In genomic region chr6:22313796-22314195, GRCh38 we compare ENCODE assay signal across 31 cellular contexts. TPM values are rescaled to one million over a fixed set of nuclear protein-coding genes. Genes with fewer than 3 reads are reported as not detected.
DNase-seq lines count a peak whose midpoint lies in the region; ATAC-seq, FAIRE-seq and TF ChIP-seq lines count a peak whose summit lies in the region.
"Had no signal": no experiment of that assay in that cellular context is flagged by ENCODE, and none has a peak within 500 bp of the region (broad histone marks: within the 10 kb centered on the region; RNA-seq: fewer than 3 reads in every experiment).

No MANE protein-coding gene starts in this region.

- no peak for TF ChIP-seq CTCF in 22Rv1 (IDR thresholded peaks at IDR 0.05)
- TF ChIP-seq CTCF in VCaP (conservative IDR thresholded peaks at IDR 0.05) = no peak
- TF ChIP-seq CTCF in HepG2 (CRISPR knock-in tag; IDR thresholded peaks at IDR 0.05) = no peak
- no peak for TF ChIP-seq CTCF in kidney (IDR thresholded peaks at IDR 0.05; ENCODE audit: borderline replicate concordance, extremely low read depth, insufficient read depth)

- TF ChIP-seq EP300 in HepG2 (IDR thresholded peaks at IDR 0.05; ENCODE audit: low read depth in 2 of 2, low read length in 2 of 2) = no peak
- TF ChIP-seq EP300 in HepG2 (CRISPR knock-in tag; IDR thresholded peaks at IDR 0.05; ENCODE audit: borderline replicate concordance) = no peak

- peak; percentile 12 for DNase-seq in GF-D8 (lab: John Stamatoyannopoulos, UW)
- peak; percentile 11 for DNase-seq in NCI-H524 treated with DMSO at 0.1 percent for 48 hours (lab: John Stamatoyannopoulos, UW)
- no peak for DNase-seq in superior temporal gyrus (ENCODE audit: extremely low spot score)
- no peak for DNase-seq in HepG2 (ENCODE audit: low spot score)
- no peak for DNase-seq in cortex of kidney (lab: John Stamatoyannopoulos, UW)
- no peak for DNase-seq in kidney
- DNase-seq: activated CD4-positive, alpha-beta T cell treated with anti-CD3 and anti-CD28 coated beads, Interleukin-2, amount 10 ng/mL, durations not matched to agents 24 days and 14 days; activated T-cell treated with anti-CD3 and anti-CD28 coated beads, Interleukin-2, amount 50 U/mL, for 4 hours; COR-L47; dermis blood vessel endothelial cell; GOT3; hippocampal formation; IMR-90; left ventricle myocardium inferior; NCI-H1105 treated with DMSO at 0.1 percent for 48 hours; NCI-H2029; right lobe of liver; stimulated activated CD4-positive, alpha-beta T cell treated with anti-CD3 and anti-CD28 coated beads, Interleukin-12 subunit alpha, Interleukin-12 subunit beta, amount 100 ng/mL, for 4 hours; stimulated activated CD4-positive, alpha-beta T cell treated with anti-CD3 and anti-CD28 coated beads, Interleukin-4, amount 100 ng/mL, for 4 hours; stimulated activated naive B cell treated with anti-CD40 and anti-IgM and Interleukin-4, amounts not matched to agents 10 μg/mL and 1 μg/mL and 100 μg/mL, for 72 hours; T-helper 2 cell had no signal

- no peak overlapping the region for H2AFZ ChIP-seq in HepG2 (ENCODE audit: low read length)

- in situ Hi-C loops in HepG2 (cut with HindIII; ENCODE audit: extremely low pct_ligation_motif_present, low pct_unique_long_range_greater_than_20kb) = no loop called here

- intact Hi-C loops in HepG2 (cut with micrococcal nuclease; ENCODE audit: unreplicated experiment) (no loop called here), kidney (cut with DNase I) (no loop called here)

- no peak overlapping the region for H3K4me2 ChIP-seq in HepG2 (ENCODE audit: low read depth, low read length)

- H4K20me1 ChIP-seq in HepG2 (ENCODE audit: insufficient read depth, low read length) = no peaks in the 10 kb centered on the region

- H3K27me3 ChIP-seq in HepG2 (ENCODE audit: control insufficient read depth in 1 of 2, insufficient read depth in 2 of 2, low read length in 2 of 2) = no peaks in the 10 kb centered on the region
- H3K27me3 ChIP-seq: gastroesophageal sphincter, right lobe of liver, suprapubic skin had no signal

- H3K4me3 ChIP-seq in HepG2 (replicated peaks in 1 of 3; ENCODE audit: insufficient read depth in 1 of 3, low read depth in 2 of 3, low read length in 3 of 3) = no peak overlapping the region
- H3K4me3 ChIP-seq in kidney (ENCODE audit: low read length in 2 of 2) = no peak overlapping the region
- H3K4me3 ChIP-seq: gastroesophageal sphincter, left ventricle myocardium inferior, right lobe of liver, suprapubic skin had no signal

- POLR2A ChIA-PET in HepG2 (lab: Yijun Ruan, JAX) = no interaction called here

- H3K27ac ChIP-seq in 22Rv1 (peak overlapping the region; percentile 99), VCaP (peak overlapping the region; percentile 17; the same call in 1 of the 2 replicates), HepG2 (ENCODE audit: extremely low read length, insufficient read depth, low read length) (no peak overlapping the region), kidney (ENCODE audit: low read depth in 2 of 2, low read length in 2 of 2) (no peak overlapping the region)
- H3K27ac ChIP-seq: gastroesophageal sphincter, left ventricle myocardium inferior, right lobe of liver, suprapubic skin had no signal

- FAIRE-seq in HepG2 (lab: Jason Lieb, UNC) = no peak
- no peak for FAIRE-seq in kidney (lab: Jason Lieb, UNC)
- FAIRE-seq: A204.1, endometrium, GM12892 had no signal

- no peaks in the 10 kb centered on the region for H3K79me2 ChIP-seq in HepG2 (ENCODE audit: insufficient read depth, low read length)

- H3K4me1 ChIP-seq in HepG2 (ENCODE audit: insufficient read depth, low read length) = no peaks in the 10 kb centered on the region
- H3K4me1 ChIP-seq in kidney (ENCODE audit: control insufficient read depth in 1 of 2, insufficient read depth in 1 of 2, low read depth in 1 of 2, low read length in 2 of 2) = no peaks in the 10 kb centered on the region
- H3K4me1 ChIP-seq: gastroesophageal sphincter, left ventricle myocardium inferior, right lobe of liver, suprapubic skin had no signal

- no peak for TF ChIP-seq POLR2A in HepG2 (IDR thresholded peaks at IDR 0.05; ENCODE audit: insufficient read depth in 1 of 2, low read depth in 2 of 2, low read length in 2 of 2)

- no TSS peak for BruUV-seq in HepG2 (replicated peaks; lab: Mats Ljungman, UMichigan)

- ATAC-seq in HepG2 = no peak
- ATAC-seq: activated T-cell treated with anti-CD3 and anti-CD28 coated beads, Interleukin-2, amount 50 U/mL, for 4 hours; gastroesophageal sphincter; right lobe of liver; SK-N-SH treated with all-trans-retinoic acid at 6 μM for 48 hours; stimulated activated naive B cell treated with anti-CD40 and anti-IgM and Interleukin-4, amounts not matched to agents 10 μg/mL and 1 μg/mL and 100 μg/mL, for 72 hours had no signal

- TF ChIP-seq RAD21 in HepG2 (CRISPR knock-in tag; IDR thresholded peaks at IDR 0.05) = no peak

- H3K9ac ChIP-seq in HepG2 (ENCODE audit: insufficient read depth, low read depth, low read length) (no peak overlapping the region), kidney (ENCODE audit: low read length in 2 of 2) (no peak overlapping the region)

- peaks cover 87% of the 10 kb centered on the region for H3K9me3 ChIP-seq in HepG2 (ENCODE audit: low read length)
- peaks cover 0 to 6% of the 10 kb centered on the region in 2 donors for H3K9me3 ChIP-seq in kidney (ENCODE audit: control insufficient read depth in 1 of 2, low read length in 2 of 2)
- H3K9me3 ChIP-seq: right lobe of liver had no signal

- 0% methylated on average over 1 of the region's 2 CpGs for WGBS in HepG2 (ENCODE audit: low lambda C conversion rate)

- H3K36me3 ChIP-seq in HepG2 (replicated peaks in 1 of 2; ENCODE audit: control insufficient read depth in 1 of 2, insufficient read depth in 2 of 2, low read length in 2 of 2) (no peaks in the 10 kb centered on the region), kidney (ENCODE audit: control insufficient read depth in 1 of 2, insufficient read depth in 2 of 2, low read length in 2 of 2) (no peaks in the 10 kb centered on the region)
- H3K36me3 ChIP-seq: gastroesophageal sphincter, right lobe of liver, suprapubic skin had no signal

- CTCF ChIA-PET in HepG2 (lab: Yijun Ruan, JAX; ENCODE audit: low intra/inter-chr PET ratio, low total read pairs) = no interaction called here

TF ChIP-seq in HepG2, 621 proteins besides CTCF, POLR2A, EP300 and RAD21 (continues in another document):
- TF ChIP-seq ZNF496 (CRISPR knock-in tag; IDR thresholded peaks at IDR 0.05; ENCODE audit: insufficient replicate concordance) = no peak
- TF ChIP-seq, protein P1, sequence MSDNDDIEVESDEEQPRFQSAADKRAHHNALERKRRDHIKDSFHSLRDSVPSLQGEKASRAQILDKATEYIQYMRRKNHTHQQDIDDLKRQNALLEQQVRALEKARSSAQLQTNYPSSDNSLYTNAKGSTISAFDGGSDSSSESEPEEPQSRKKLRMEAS (IDR thresholded peaks at IDR 0.05) = no peak
- TF ChIP-seq EZH2 (conservative IDR thresholded peaks at IDR 0.05; ENCODE audit: low read depth, low read length) = no peak
- TF ChIP-seq, protein P2, sequence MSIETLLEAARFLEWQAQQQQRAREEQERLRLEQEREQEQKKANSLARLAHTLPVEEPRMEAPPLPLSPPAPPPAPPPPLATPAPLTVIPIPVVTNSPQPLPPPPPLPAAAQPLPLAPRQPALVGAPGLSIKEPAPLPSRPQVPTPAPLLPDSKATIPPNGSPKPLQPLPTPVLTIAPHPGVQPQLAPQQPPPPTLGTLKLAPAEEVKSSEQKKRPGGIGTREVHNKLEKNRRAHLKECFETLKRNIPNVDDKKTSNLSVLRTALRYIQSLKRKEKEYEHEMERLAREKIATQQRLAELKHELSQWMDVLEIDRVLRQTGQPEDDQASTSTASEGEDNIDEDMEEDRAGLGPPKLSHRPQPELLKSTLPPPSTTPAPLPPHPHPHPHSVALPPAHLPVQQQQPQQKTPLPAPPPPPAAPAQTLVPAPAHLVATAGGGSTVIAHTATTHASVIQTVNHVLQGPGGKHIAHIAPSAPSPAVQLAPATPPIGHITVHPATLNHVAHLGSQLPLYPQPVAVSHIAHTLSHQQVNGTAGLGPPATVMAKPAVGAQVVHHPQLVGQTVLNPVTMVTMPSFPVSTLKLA (IDR thresholded peaks at IDR 0.05) = no peak
- TF ChIP-seq PRMT3 (CRISPR knock-in tag; IDR thresholded peaks at IDR 0.05; ENCODE audit: borderline replicate concordance, low read depth) = no peak
- TF ChIP-seq CEBPB (IDR thresholded peaks at IDR 0.05; ENCODE audit: borderline replicate concordance, low read depth, low read length) = no peak
- no peak for TF ChIP-seq ZNF724P (CRISPR knock-in tag; IDR thresholded peaks at IDR 0.05; ENCODE audit: borderline replicate concordance)
- TF ChIP-seq ZNF235 (CRISPR knock-in tag; IDR thresholded peaks at IDR 0.05; ENCODE audit: borderline replicate concordance) = no peak
- no peak for TF ChIP-seq ZSCAN25 (CRISPR knock-in tag; IDR thresholded peaks at IDR 0.05)
- TF ChIP-seq HNF4G (IDR thresholded peaks at IDR 0.05; ENCODE audit: borderline replicate concordance, low read depth, low read length) = no peak
- TF ChIP-seq HNF4G (CRISPR knock-in tag; IDR thresholded peaks at IDR 0.05; ENCODE audit: borderline replicate concordance, low read depth) = no peak
- TF ChIP-seq BHLHE40 (IDR thresholded peaks at IDR 0.05; ENCODE audit: low read length) = no peak

RNA-seq across cellular contexts. Expression of gene PRL, which starts 17.0 kb away (rescaled TPM):
- total RNA-seq in HepG2 (2016; rRNA removed; fragmentation: Illumina TruSeq; extraction: Trizol) (not detected in 2 replicates), kidney (not detected)
- not detected in 2 replicates for total RNA-seq in HepG2 (2016; cell fraction: cytosol; rRNA removed; fragmentation: Illumina TruSeq; extraction: Trizol; ENCODE audit: low read depth)
- not detected in 2 replicates for total RNA-seq in HepG2 (2016; cell fraction: insoluble cytoplasmic fraction; rRNA removed; fragmentation: Illumina TruSeq; extraction: Trizol)
- total RNA-seq in HepG2 (2016; cell fraction: membrane; rRNA removed; fragmentation: Illumina TruSeq; extraction: Trizol) = not detected in 2 replicates
- total RNA-seq in HepG2 (2016; cell fraction: nucleus; rRNA removed; fragmentation: Illumina TruSeq; extraction: Trizol) = not detected in 2 replicates
- polyA plus RNA-seq in HepG2 (2011; rRNA removed) (not detected in 2 replicates), kidney (ENCODE audit: insufficient read depth, low read depth, low replicate concordance) (not detected)
- not detected in 2 replicates for polyA plus RNA-seq in HepG2 (2011; cell fraction: cytosol; rRNA removed)
- polyA plus RNA-seq in HepG2 (2011; cell fraction: nucleus; rRNA removed) = not detected in 2 replicates
- polyA plus RNA-seq in HepG2 (2012) = not detected in 2 replicates
- polyA plus RNA-seq in HepG2 (2016; cell fraction: cytosol; fragmentation: Illumina TruSeq; extraction: Trizol; ENCODE audit: low read depth) = not detected in 2 replicates
- polyA plus RNA-seq in HepG2 (2016; cell fraction: insoluble cytoplasmic fraction; fragmentation: Illumina TruSeq; extraction: Trizol; ENCODE audit: low read depth) = not detected in 2 replicates
- not detected in 2 replicates for polyA plus RNA-seq in HepG2 (2016; cell fraction: membrane; fragmentation: Illumina TruSeq; extraction: Trizol; ENCODE audit: low read depth)
- polyA plus RNA-seq in HepG2 (2016; cell fraction: nucleus; fragmentation: Illumina TruSeq; extraction: Trizol; ENCODE audit: insufficient read depth, low read depth) = not detected in 2 replicates
- polyA minus RNA-seq in HepG2 (2011; rRNA and poly(A)+ RNA removed; ENCODE audit: low replicate concordance) = not detected in 2 replicates
- polyA minus RNA-seq in HepG2 (2011; cell fraction: cytosol; rRNA and poly(A)+ RNA removed) = not detected in 2 replicates
- polyA minus RNA-seq in HepG2 (2011; cell fraction: nucleus; rRNA and poly(A)+ RNA removed) = not detected in 2 replicates
- total RNA-seq: activated CD4-positive, alpha-beta T cell treated with anti-CD3 and anti-CD28 coated beads, Interleukin-2, amount 10 ng/mL, durations not matched to agents 24 days and 14 days; dermis blood vessel endothelial cell; gastroesophageal sphincter; IMR-90; left ventricle myocardium inferior; progenitor cell of endocrine pancreas; right lobe of liver; suprapubic skin; urinary bladder had no signal
- polyA plus RNA-seq: IMR-90, urinary bladder had no signal

Comparison
In these comparisons a context has a peak if more than half of its experiments do, and no peak if none do; other contexts are left out.
1. H3K27ac ChIP-seq: peak in 22Rv1 (single experiment) and VCaP (single experiment); none in HepG2 (single experiment) and kidney (0 of 2).
2. DNase-seq: peak in GF-D8 (single experiment) and NCI-H524 treated with DMSO at 0.1 percent for 48 hours (single experiment); none in superior temporal gyrus (single experiment), HepG2 (single experiment), cortex of kidney (single experiment) and kidney (single experiment).